25 cellular contexts compared by ENCODE assay signal in genomic region chr2:63594622-63595021, GRCh38. TPM values are rescaled to one million over a fixed set of nuclear protein-coding genes. Genes with fewer than 3 reads are reported as not detected.
DNase-seq lines count a peak whose midpoint lies in the region; ATAC-seq, FAIRE-seq and TF ChIP-seq lines count a peak whose summit lies in the region.
"Had no signal": no experiment of that assay in that cellular context is flagged by ENCODE, and none has a peak within 500 bp of the region (broad histone marks: within the 10 kb centered on the region; RNA-seq: fewer than 3 reads in every experiment).

No MANE protein-coding gene starts in this region.

- in situ Hi-C loops in SK-MEL-5 (cut with HindIII; ENCODE audit: low pct_unique_long_range_greater_than_20kb, low sequenced_read_pairs), result no loop called here

- CTCF ChIA-PET in HCT116 (lab: Charles Lee), result interaction anchor here (1.0 kb wide), 1 partner anchor 267 kb away, joined by 3 read pairs; no protein-coding TSS in a partner anchor
- CTCF ChIA-PET in GM10248 (lab: Yijun Ruan, JAX), result no interaction called here

- H3K9me1 ChIP-seq in keratinocyte (ENCODE audit: control insufficient read depth, extremely low read depth, insufficient read depth, low read length), result peaks cover 2% of the 10 kb centered on the region

- H3K4me1 ChIP-seq in DND-41 (ENCODE audit: insufficient read depth, low read length) (peaks cover 25% of the 10 kb centered on the region), HCT116 (ENCODE audit: control insufficient read depth in 1 of 2, insufficient read depth in 2 of 2, low read length in 2 of 2) (peaks cover 6 to 11% of the 10 kb centered on the region in 2 experiments; a peak in 3 of 4 replicates), keratinocyte (ENCODE audit: control insufficient read depth, extremely low read depth, insufficient read depth, low read length) (peaks cover 12% of the 10 kb centered on the region)

- FAIRE-seq in keratinocyte (lab: Jason Lieb, UNC), result no peak
- FAIRE-seq: GM12891 had no signal

- peak; percentile 13 for TF ChIP-seq CTCF in DND-41 (IDR thresholded peaks at IDR 0.05; ENCODE audit: borderline replicate concordance, extremely low read depth, low read length, poor library complexity, severe bottlenecking)
- peak in 1 of 3 experiments; percentile 29; a peak in 2 of 6 replicates for TF ChIP-seq CTCF in HCT116 (IDR thresholded peaks at IDR 0.05 in 2 of 3, conservative IDR thresholded peaks at IDR 0.05 in 1 of 3; ENCODE audit: borderline replicate concordance in 1 of 3, insufficient read depth in 1 of 3, low read depth in 2 of 3, low read length in 2 of 3)
- TF ChIP-seq CTCF in keratinocyte (optimal IDR thresholded peaks at IDR 0.05 in 1 of 3, IDR thresholded peaks at IDR 0.05 in 1 of 3, conservative IDR thresholded peaks at IDR 0.05 in 1 of 3; ENCODE audit: extremely low read depth in 1 of 3, insufficient read depth in 2 of 3, low read length in 3 of 3), result peak in 2 of 3 experiments; percentile 9 to 17
- TF ChIP-seq CTCF in GM10248 (IDR thresholded peaks at IDR 0.05; ENCODE audit: control extremely low read depth, extremely low read depth, low read depth, missing control alignments), result no peak

- H3K36me3 ChIP-seq in DND-41 (ENCODE audit: insufficient read depth, low read length) (peaks cover 64% of the 10 kb centered on the region), HCT116 (ENCODE audit: control insufficient read depth in 1 of 2, insufficient read depth in 2 of 2, low read length in 2 of 2) (peaks cover 24 to 30% of the 10 kb centered on the region in 2 experiments), keratinocyte (ENCODE audit: control insufficient read depth in 2 of 2, extremely low read depth in 1 of 2, insufficient read depth in 2 of 2, low read length in 2 of 2) (peaks cover 9 to 11% of the 10 kb centered on the region in 2 experiments)

- no peak for TF ChIP-seq POLR2A in HCT116 (IDR thresholded peaks at IDR 0.05; ENCODE audit: borderline replicate concordance, extremely low read depth, insufficient read depth, insufficient read length)

- intact Hi-C loops in HCT116 (cut with micrococcal nuclease), result loop anchor here (5.0 kb wide), 1 partner anchor 268 kb away; no protein-coding TSS in a partner anchor

- 0 out of 2 replicates have a peak, but pooled peaks have one; percentile 16 for TF ChIP-seq RAD21 in HCT116 (IDR thresholded peaks at IDR 0.05; ENCODE audit: low read depth)

- H3K9ac ChIP-seq in DND-41 (ENCODE audit: low read depth, low read length) (no peak overlapping the region), HCT116 (ENCODE audit: low read length) (no peak overlapping the region), keratinocyte (ENCODE audit: control insufficient read depth, extremely low read depth, insufficient read depth, low read length) (no peak overlapping the region)

- BruUV-seq in HCT116 (replicated peaks; lab: Mats Ljungman, UMichigan), result no TSS peak

- H3K4me3 ChIP-seq in DND-41 (ENCODE audit: low read depth in 1 of 2, low read length in 2 of 2), result no peak overlapping the region
- H3K4me3 ChIP-seq in HCT116 (replicated peaks in 1 of 2; ENCODE audit: low read depth in 1 of 2, low read length in 2 of 2), result no peak overlapping the region
- no peak overlapping the region for H3K4me3 ChIP-seq in keratinocyte (ENCODE audit: control insufficient read depth in 2 of 3, extremely low read depth in 1 of 3, insufficient read depth in 2 of 3, low read depth in 1 of 3, low read length in 3 of 3)
- H3K4me3 ChIP-seq: esophagus muscularis mucosa, SJSA1, thyroid gland had no signal

- POLR2A ChIA-PET in HCT116 (lab: Charles Lee) (no interaction called here), GM10248 (lab: Yijun Ruan, JAX) (no interaction called here)

- H3K27ac ChIP-seq in DND-41 (ENCODE audit: low read length) (no peak overlapping the region), HCT116 (ENCODE audit: low read depth, low read length) (no peak overlapping the region), keratinocyte (ENCODE audit: control insufficient read depth, insufficient read depth, low read length) (no peak overlapping the region)
- H3K27ac ChIP-seq: SJSA1, thyroid gland had no signal

- H3K27me3 ChIP-seq in DND-41 (ENCODE audit: insufficient read depth, low read length, poor library complexity) (no peaks in the 10 kb centered on the region), HCT116 (ENCODE audit: insufficient read depth, low read length) (no peaks in the 10 kb centered on the region), keratinocyte (ENCODE audit: control insufficient read depth, extremely low read depth, insufficient read depth, low read length) (no peaks in the 10 kb centered on the region)
- H3K27me3 ChIP-seq: esophagus muscularis mucosa, SJSA1, thyroid gland had no signal

- ATAC-seq in DND-41 (ENCODE audit: insufficient read depth, low read depth) (no peak), HCT116 (peak; percentile 75), HG03460 (IDR thresholded peaks at IDR 0.05; ENCODE audit: unreplicated experiment) (no peak), HG02870 (IDR thresholded peaks at IDR 0.05; ENCODE audit: unreplicated experiment) (no peak)
- ATAC-seq: activated T-helper 17 cell treated with anti-CD3 and anti-CD28 coated beads, Interleukin-2, amount 50 U/mL, for 72 hours; naive thymus-derived CD4-positive, alpha-beta T cell; stimulated activated naive CD8-positive, alpha-beta T cell treated with anti-CD3 and anti-CD28 coated beads, Interleukin-15, Interleukin-2, amounts not matched to agents 100 U/mL and 50 U/mL, for 24 hours had no signal

- dilution Hi-C loops in keratinocyte (cut with MboI; ENCODE audit: extremely low pct_ligation_motif_present, low sequenced_read_pairs), result no loop called here

- H2AFZ ChIP-seq in DND-41 (ENCODE audit: low read depth, low read length), result no peak overlapping the region
- H2AFZ ChIP-seq in HCT116 (ENCODE audit: low read depth, low read length, poor library complexity, severe bottlenecking), result no peak overlapping the region
- no peak overlapping the region for H2AFZ ChIP-seq in keratinocyte (ENCODE audit: control insufficient read depth, low read length)

- H3K9me3 ChIP-seq in DND-41 (ENCODE audit: insufficient read depth, low read length, severe bottlenecking) (no peaks in the 10 kb centered on the region), HCT116 (ENCODE audit: control insufficient read depth in 1 of 2, insufficient read depth in 1 of 2, low read depth in 1 of 2, low read length in 2 of 2) (no peaks in the 10 kb centered on the region), keratinocyte (ENCODE audit: control insufficient read depth, low read depth, low read length) (no peaks in the 10 kb centered on the region)
- H3K9me3 ChIP-seq: esophagus muscularis mucosa, SJSA1, thyroid gland had no signal

- H3K4me2 ChIP-seq in DND-41 (ENCODE audit: insufficient read depth, low read length), result no peak overlapping the region
- H3K4me2 ChIP-seq in HCT116 (ENCODE audit: low read length), result no peak overlapping the region
- no peak overlapping the region for H3K4me2 ChIP-seq in keratinocyte (ENCODE audit: control insufficient read depth, extremely low read depth, insufficient read depth, low read depth, low read length)

- H3K79me2 ChIP-seq in DND-41 (ENCODE audit: insufficient read depth, low read length), result peaks cover 73% of the 10 kb centered on the region
- H3K79me2 ChIP-seq in HCT116 (ENCODE audit: insufficient read depth, low read length), result peaks cover 84% of the 10 kb centered on the region
- peaks cover 45% of the 10 kb centered on the region for H3K79me2 ChIP-seq in keratinocyte (ENCODE audit: control insufficient read depth, insufficient read depth, low read length)

- H4K20me1 ChIP-seq in DND-41 (ENCODE audit: insufficient read depth, low read length) (peaks cover 17% of the 10 kb centered on the region; the same call in 1 of the 2 replicates), HCT116 (ENCODE audit: insufficient read depth) (no peaks in the 10 kb centered on the region), keratinocyte (ENCODE audit: control insufficient read depth, extremely low read depth, insufficient read depth, low read length) (no peaks in the 10 kb centered on the region)

- H3K9me2 ChIP-seq in HCT116 (ENCODE audit: insufficient read depth), result no peaks in the 10 kb centered on the region

- RAD21 ChIA-PET in HCT116 (lab: Charles Lee; ENCODE audit: low non-redundant PET in 1 of 2, low total read pairs in 2 of 2, uncharacterized antibody in 2 of 2, unreplicated experiment in 2 of 2), result no interaction called here

- DNase-seq in DND-41 (no peak), HCT116 (ENCODE audit: low read depth, low spot score) (no peak), SK-MEL-5 (ENCODE audit: low read depth, low spot score) (peak; percentile 33), keratinocyte (ENCODE audit: low read depth, low spot score) (no peak), mesenteric fat pad (ENCODE audit: low spot score) (no peak), GM10248 (ENCODE audit: extremely low spot score) (no peak)
- DNase-seq: activated CD4-positive, alpha-beta T cell treated with anti-CD3 and anti-CD28 coated beads, Interleukin-2, amount 10 ng/mL, durations not matched to agents 24 days and 14 days; activated naive CD8-positive, alpha-beta T cell treated with anti-CD3 and anti-CD28 coated beads, Interleukin-2, amount 10 ng/mL, durations not matched to agents 7 days and 5 days; effector CD4-positive, alpha-beta T cell; GF-D8; kidney glomerular epithelial cell; mesendoderm; naive thymus-derived CD4-positive, alpha-beta T cell; NCI-H1694 treated with DMSO at 0.1 percent for 48 hours; NCI-H69; occipital lobe; stimulated activated CD4-positive, alpha-beta T cell treated with anti-CD3 and anti-CD28 coated beads, Interleukin-4, amount 100 ng/mL, for 4 hours; stimulated activated naive CD8-positive, alpha-beta T cell treated with anti-CD3 and anti-CD28 coated beads, Interleukin-15, Interleukin-2, amounts not matched to agents 100 U/mL and 50 U/mL, for 24 hours; thyroid gland had no signal

RNA-seq across cellular contexts. Expression of gene MDH1, which starts 5.9 kb away (rescaled TPM):
- total RNA-seq in HCT116 (2021; ENCODE audit: unreplicated experiment) (192 TPM), mesenteric fat pad (392 TPM)
- polyA plus RNA-seq in HCT116 (2012), result 145 and 180 TPM in 2 replicates
- total RNA-seq in SK-MEL-5 (2014; rRNA removed; shearing (Covaris generic)), result 774 and 885 TPM in 2 replicates
- polyA plus RNA-seq in SK-MEL-5 (2015; cell fraction: cytosol; rRNA removed), result 389 and 426 TPM in 2 replicates
- 294 and 353 TPM in 2 replicates for polyA plus RNA-seq in SK-MEL-5 (2015; cell fraction: nucleus; rRNA removed)
- polyA plus RNA-seq in keratinocyte, result 233 to 320 TPM (median 254 TPM) in 3 replicates
- polyA plus RNA-seq in keratinocyte (2011; ENCODE audit: low read depth), result 55.7 TPM
- 180 and 295 TPM in 2 replicates for polyA plus RNA-seq in keratinocyte (2011; cell fraction: cytosol; rRNA removed)
- polyA plus RNA-seq in keratinocyte (2011; cell fraction: nucleus; rRNA removed), result 202 and 234 TPM in 2 replicates
- polyA plus RNA-seq in keratinocyte (2012; ENCODE audit: low replicate concordance), result 105 and 135 TPM in 2 replicates
- 65.8 to 120 TPM (median 89.8 TPM) in 3 replicates for polyA minus RNA-seq in keratinocyte
- polyA minus RNA-seq in keratinocyte (2011; cell fraction: cytosol; rRNA and poly(A)+ RNA removed), result 70.8 TPM
- 35.0 and 55.6 TPM in 2 replicates for polyA minus RNA-seq in keratinocyte (2011; cell fraction: nucleus; rRNA and poly(A)+ RNA removed)

RNA-seq across cellular contexts. Expression of gene WDPCP, which starts 6.3 kb away (rescaled TPM):
- 4.1 TPM for total RNA-seq in HCT116 (2021; ENCODE audit: unreplicated experiment)
- 1.3 and 1.4 TPM in 2 replicates for polyA plus RNA-seq in HCT116 (2012)
- total RNA-seq in SK-MEL-5 (2014; rRNA removed; shearing (Covaris generic)), result 13.0 and 16.1 TPM in 2 replicates
- polyA plus RNA-seq in SK-MEL-5 (2015; cell fraction: cytosol; rRNA removed), result 6.8 and 10.1 TPM in 2 replicates
- polyA plus RNA-seq in SK-MEL-5 (2015; cell fraction: nucleus; rRNA removed), result 17.7 and 24.3 TPM in 2 replicates
- 2.4 to 2.9 TPM (median 2.7 TPM) in 3 replicates for polyA plus RNA-seq in keratinocyte
- 2.0 TPM for polyA plus RNA-seq in keratinocyte (2011; ENCODE audit: low read depth)
- polyA plus RNA-seq in keratinocyte (2011; cell fraction: cytosol; rRNA removed), result 1.8 and 2.5 TPM in 2 replicates
- 3.8 and 5.5 TPM in 2 replicates for polyA plus RNA-seq in keratinocyte (2011; cell fraction: nucleus; rRNA removed)
- 1.9 TPM in 2 replicates for polyA plus RNA-seq in keratinocyte (2012; ENCODE audit: low replicate concordance)
- 2.4 to 10.8 TPM (median 7.2 TPM) in 3 replicates for polyA minus RNA-seq in keratinocyte
- polyA minus RNA-seq in keratinocyte (2011; cell fraction: cytosol; rRNA and poly(A)+ RNA removed), result 3.5 TPM
- polyA minus RNA-seq in keratinocyte (2011; cell fraction: nucleus; rRNA and poly(A)+ RNA removed), result 11.1 and 21.6 TPM in 2 replicates
- 16.9 TPM for total RNA-seq in mesenteric fat pad
